In genomic region chr6:144896296-144896695, GRCh38 we compare ENCODE assay signal across 2 cellular contexts.
TF ChIP-seq lines count a peak whose summit lies in the region.

No MANE protein-coding gene starts in this region.

TF ChIP-seq in IMR-90, 13 proteins besides CTCF, POLR2A, EP300 and RAD21:
- TF ChIP-seq ELK1 (IDR thresholded peaks at IDR 0.05; ENCODE audit: borderline replicate concordance, low read depth, low read length) (no peak), USF2 (IDR thresholded peaks at IDR 0.05; ENCODE audit: low read depth, low read length) (no peak), RCOR1 (IDR thresholded peaks at IDR 0.05; ENCODE audit: insufficient replicate concordance, low read length) (no peak), NFE2L2 (IDR thresholded peaks at IDR 0.05; ENCODE audit: low read depth, low read length) (no peak), MXI1 (IDR thresholded peaks at IDR 0.05; ENCODE audit: borderline replicate concordance, low read depth, low read length) (no peak), CEBPB (IDR thresholded peaks at IDR 0.05; ENCODE audit: low read depth, low read length) (no peak)

TF ChIP-seq in WTC11, 78 proteins besides CTCF, POLR2A, EP300 and RAD21:
- no peak for TF ChIP-seq ZNF281 (CRISPR knock-in tag; IDR thresholded peaks at IDR 0.05)
- TF ChIP-seq ZNF138 (CRISPR knock-in tag; conservative IDR thresholded peaks at IDR 0.05) = no peak
- TF ChIP-seq PRRX2 (CRISPR knock-in tag; IDR thresholded peaks at IDR 0.05) = no peak
- no peak for TF ChIP-seq SMAD3 (CRISPR knock-in tag; IDR thresholded peaks at IDR 0.05; ENCODE audit: borderline replicate concordance)
- no peak for TF ChIP-seq AFF4 (CRISPR knock-in tag; IDR thresholded peaks at IDR 0.05; ENCODE audit: borderline replicate concordance)
- no peak for TF ChIP-seq STAT6 (CRISPR knock-in tag; conservative IDR thresholded peaks at IDR 0.05; ENCODE audit: low read depth)
- no peak for TF ChIP-seq NR1H2 (CRISPR knock-in tag; IDR thresholded peaks at IDR 0.05)
- no peak for TF ChIP-seq AR (CRISPR knock-in tag; IDR thresholded peaks at IDR 0.05)
- TF ChIP-seq MAX (CRISPR knock-in tag; IDR thresholded peaks at IDR 0.05) = no peak
- TF ChIP-seq SP1 (CRISPR knock-in tag; conservative IDR thresholded peaks at IDR 0.05) = no peak
- TF ChIP-seq ZNF416 (CRISPR knock-in tag; IDR thresholded peaks at IDR 0.05) = no peak
- TF ChIP-seq FOXP4 (CRISPR knock-in tag; IDR thresholded peaks at IDR 0.05) = no peak
- TF ChIP-seq USF1 (CRISPR knock-in tag; IDR thresholded peaks at IDR 0.05) = no peak
- TF ChIP-seq SOX15 (CRISPR knock-in tag; IDR thresholded peaks at IDR 0.05) = no peak
- no peak for TF ChIP-seq ZBTB21 (CRISPR knock-in tag; IDR thresholded peaks at IDR 0.05; ENCODE audit: borderline replicate concordance)
- TF ChIP-seq ATF3 (CRISPR knock-in tag; conservative IDR thresholded peaks at IDR 0.05) = no peak
- TF ChIP-seq ATF1 (CRISPR knock-in tag; IDR thresholded peaks at IDR 0.05) = no peak
- TF ChIP-seq TEAD4 (CRISPR knock-in tag; IDR thresholded peaks at IDR 0.05) = no peak
